ENCODE assay signal across 1 cellular context in the genomic region with DNA sequence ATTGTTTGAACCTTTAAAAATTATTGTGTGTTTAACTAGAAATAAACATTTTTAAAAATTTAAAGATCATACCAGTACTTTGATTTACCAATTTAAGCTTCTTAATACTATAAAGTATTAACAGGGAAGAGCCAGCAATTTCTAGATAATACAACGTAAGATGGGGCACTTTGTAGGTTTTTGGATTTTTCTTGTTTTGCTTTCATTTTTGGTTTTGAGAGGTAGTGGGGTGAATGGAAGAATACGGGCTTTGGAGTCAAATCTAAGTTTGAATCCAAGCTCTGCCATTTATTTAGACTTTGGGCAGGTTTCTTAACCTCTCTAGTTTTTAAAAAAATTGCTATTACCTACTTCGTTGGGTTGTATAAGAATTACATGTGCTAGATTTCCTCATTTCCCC.
TF ChIP-seq lines count a peak whose summit lies in the region.

No MANE protein-coding gene starts in this region.

TF ChIP-seq in GM12878, 131 proteins besides CTCF, POLR2A, EP300 and RAD21:
- TF ChIP-seq, protein P1, sequence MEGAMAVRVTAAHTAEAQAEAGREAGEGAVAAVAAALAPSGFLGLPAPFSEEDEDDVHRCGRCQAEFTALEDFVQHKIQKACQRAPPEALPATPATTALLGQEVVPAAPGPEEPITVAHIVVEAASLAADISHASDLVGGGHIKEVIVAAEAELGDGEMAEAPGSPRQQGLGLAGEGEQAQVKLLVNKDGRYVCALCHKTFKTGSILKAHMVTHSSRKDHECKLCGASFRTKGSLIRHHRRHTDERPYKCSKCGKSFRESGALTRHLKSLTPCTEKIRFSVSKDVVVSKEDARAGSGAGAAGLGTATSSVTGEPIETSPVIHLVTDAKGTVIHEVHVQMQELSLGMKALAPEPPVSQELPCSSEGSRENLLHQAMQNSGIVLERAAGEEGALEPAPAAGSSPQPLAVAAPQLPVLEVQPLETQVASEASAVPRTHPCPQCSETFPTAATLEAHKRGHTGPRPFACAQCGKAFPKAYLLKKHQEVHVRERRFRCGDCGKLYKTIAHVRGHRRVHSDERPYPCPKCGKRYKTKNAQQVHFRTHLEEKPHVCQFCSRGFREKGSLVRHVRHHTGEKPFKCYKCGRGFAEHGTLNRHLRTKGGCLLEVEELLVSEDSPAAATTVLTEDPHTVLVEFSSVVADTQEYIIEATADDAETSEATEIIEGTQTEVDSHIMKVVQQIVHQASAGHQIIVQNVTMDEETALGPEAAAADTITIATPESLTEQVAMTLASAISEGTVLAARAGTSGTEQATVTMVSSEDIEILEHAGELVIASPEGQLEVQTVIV (IDR thresholded peaks at IDR 0.05; ENCODE audit: borderline replicate concordance, partially characterized antibody), result no peak
